In the genomic region with DNA sequence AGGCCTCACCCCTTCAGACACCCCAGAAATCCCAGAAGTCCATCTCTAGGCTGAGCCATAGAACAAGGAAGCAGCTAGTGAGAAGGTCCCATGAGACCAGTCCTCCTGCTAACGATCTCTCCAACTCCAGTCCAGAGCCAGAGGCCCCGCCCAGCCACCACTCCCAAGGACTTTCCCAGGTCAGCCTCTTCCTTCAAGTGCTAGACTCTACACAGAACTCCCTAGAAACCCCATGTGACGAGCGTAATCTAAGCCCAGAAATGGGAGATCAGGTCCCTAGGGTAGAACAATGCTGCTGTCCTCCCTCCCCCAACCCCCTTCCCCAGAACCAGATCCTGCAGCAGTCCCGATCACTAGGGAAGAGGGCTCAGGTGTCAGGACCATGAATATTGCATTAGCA, we compare ENCODE assay signal across 12 cellular contexts. TPM values are rescaled to one million over a fixed set of nuclear protein-coding genes. Genes with fewer than 3 reads are reported as not detected.
DNase-seq lines count a peak whose midpoint lies in the region; ATAC-seq and TF ChIP-seq lines count a peak whose summit lies in the region.
"Had no signal": no experiment of that assay in that cellular context is flagged by ENCODE, and none has a peak within 500 bp of the region (broad histone marks: within the 10 kb centered on the region; RNA-seq: fewer than 3 reads in every experiment).

No MANE protein-coding gene starts in this region.

- peaks cover 30% of the 10 kb centered on the region for H3K4me1 Mint-ChIP-seq in WTC11
- H3K4me1 Mint-ChIP-seq in activated naive CD4-positive, alpha-beta T cell treated with anti-CD3 and anti-CD28 coated beads, Interleukin-2, amount 10 ng/mL, durations not matched to agents 7 days and 5 days = peaks cover 7% of the 10 kb centered on the region

- H3K9me3 Mint-ChIP-seq in WTC11 = no peaks in the 10 kb centered on the region
- H3K9me3 Mint-ChIP-seq in activated naive CD4-positive, alpha-beta T cell treated with anti-CD3 and anti-CD28 coated beads, Interleukin-2, amount 10 ng/mL, durations not matched to agents 7 days and 5 days = no peaks in the 10 kb centered on the region

- peak overlapping the region; percentile 69 to 79 for H3K27ac ChIP-seq in testis
- H3K27ac ChIP-seq: ovary had no signal

- no peaks in the 10 kb centered on the region for H3K27me3 ChIP-seq in testis
- H3K27me3 ChIP-seq: ovary had no signal

- peaks cover 7% of the 10 kb centered on the region for H3K36me3 ChIP-seq in testis (ENCODE audit: low read depth, missing control alignments)
- H3K36me3 ChIP-seq: ovary had no signal

- H3K4me3 Mint-ChIP-seq in WTC11 = peak overlapping the region; percentile 83
- no peak overlapping the region for H3K4me3 Mint-ChIP-seq in activated naive CD4-positive, alpha-beta T cell treated with anti-CD3 and anti-CD28 coated beads, Interleukin-2, amount 10 ng/mL, durations not matched to agents 7 days and 5 days

- peak overlapping the region; percentile 86 for H3K27ac Mint-ChIP-seq in WTC11
- H3K27ac Mint-ChIP-seq in activated naive CD4-positive, alpha-beta T cell treated with anti-CD3 and anti-CD28 coated beads, Interleukin-2, amount 10 ng/mL, durations not matched to agents 7 days and 5 days = no peak overlapping the region

- DNase-seq in NCI-H1417 (lab: John Stamatoyannopoulos, UW) = peak in 2 of 3 experiments; percentile 11 to 89
- no peak for DNase-seq in NCI-H1417 treated with DMSO at 0.1 percent for 48 hours (lab: John Stamatoyannopoulos, UW)
- DNase-seq in WTC11 (ENCODE audit: low spot score) = peak; percentile 27
- DNase-seq in iPS-NIHi11 (ENCODE audit: low spot score) = peak; percentile 49
- DNase-seq in testis = peak; percentile 94
- DNase-seq in activated naive CD4-positive, alpha-beta T cell treated with anti-CD3 and anti-CD28 coated beads, Interleukin-2, amount 10 ng/mL, durations not matched to agents 7 days and 5 days = no peak
- DNase-seq: ACHN, OCI-M1, ovary had no signal

- TF ChIP-seq POLR2A in testis (IDR thresholded peaks at IDR 0.05) = no peak

- 24 to 49% methylated on average over 5 of the region's 5 CpGs for WGBS in testis, 2 donors

- H3K4me1 ChIP-seq in testis = peaks cover 10% of the 10 kb centered on the region

- no peaks in the 10 kb centered on the region for H3K27me3 Mint-ChIP-seq in WTC11 (ENCODE audit: low read depth)
- H3K27me3 Mint-ChIP-seq in activated naive CD4-positive, alpha-beta T cell treated with anti-CD3 and anti-CD28 coated beads, Interleukin-2, amount 10 ng/mL, durations not matched to agents 7 days and 5 days = no peaks in the 10 kb centered on the region

- CTCF ChIA-PET in WTC11 (lab: Charles Lee) = interaction anchor here (1.9 to 3.2 kb wide), 2 partner anchors 18 to 38 kb away, joined by 18 to 35 read pairs; no protein-coding TSS in a partner anchor
- CTCF ChIA-PET in activated naive CD4-positive, alpha-beta T cell treated with anti-CD3 and anti-CD28 coated beads, Interleukin-2, amount 10 ng/mL, durations not matched to agents 7 days and 5 days (lab: Charles Lee) = interaction anchor here (0.9 kb wide), 1 partner anchor 38 kb away, joined by 4 read pairs; no protein-coding TSS in a partner anchor

- POLR2A ChIA-PET in WTC11 (lab: Charles Lee) = interaction anchor here (0.6 to 1.5 kb wide), 2 partner anchors 18 to 102 kb away, joined by 3 to 4 read pairs; no protein-coding TSS in a partner anchor

- H3K9me3 ChIP-seq in testis = no peaks in the 10 kb centered on the region
- H3K9me3 ChIP-seq: ovary had no signal

- peak overlapping the region; percentile 29 to 55 for H3K4me3 ChIP-seq in testis
- H3K4me3 ChIP-seq: GM12878, ovary had no signal

- ATAC-seq in WTC11 (peak; percentile 43), HG03565 (IDR thresholded peaks at IDR 0.05; ENCODE audit: unreplicated experiment) (no peak), HG02642 (IDR thresholded peaks at IDR 0.05; ENCODE audit: poor library complexity, unreplicated experiment) (no peak)
- ATAC-seq: GM12878 had no signal

- intact Hi-C loops in testis (cut with DNase I; ENCODE audit: low total_unique reads) = no loop called here

- TF ChIP-seq CTCF in WTC11 (IDR thresholded peaks at IDR 0.05) = no peak
- TF ChIP-seq CTCF in testis (IDR thresholded peaks at IDR 0.05) = no peak

- H3K36me3 Mint-ChIP-seq in WTC11 = peaks cover 39% of the 10 kb centered on the region
- peaks cover 29% of the 10 kb centered on the region for H3K36me3 Mint-ChIP-seq in activated naive CD4-positive, alpha-beta T cell treated with anti-CD3 and anti-CD28 coated beads, Interleukin-2, amount 10 ng/mL, durations not matched to agents 7 days and 5 days

TF ChIP-seq in WTC11, 78 proteins besides CTCF, POLR2A, EP300 and RAD21:
- TF ChIP-seq, protein P1, sequence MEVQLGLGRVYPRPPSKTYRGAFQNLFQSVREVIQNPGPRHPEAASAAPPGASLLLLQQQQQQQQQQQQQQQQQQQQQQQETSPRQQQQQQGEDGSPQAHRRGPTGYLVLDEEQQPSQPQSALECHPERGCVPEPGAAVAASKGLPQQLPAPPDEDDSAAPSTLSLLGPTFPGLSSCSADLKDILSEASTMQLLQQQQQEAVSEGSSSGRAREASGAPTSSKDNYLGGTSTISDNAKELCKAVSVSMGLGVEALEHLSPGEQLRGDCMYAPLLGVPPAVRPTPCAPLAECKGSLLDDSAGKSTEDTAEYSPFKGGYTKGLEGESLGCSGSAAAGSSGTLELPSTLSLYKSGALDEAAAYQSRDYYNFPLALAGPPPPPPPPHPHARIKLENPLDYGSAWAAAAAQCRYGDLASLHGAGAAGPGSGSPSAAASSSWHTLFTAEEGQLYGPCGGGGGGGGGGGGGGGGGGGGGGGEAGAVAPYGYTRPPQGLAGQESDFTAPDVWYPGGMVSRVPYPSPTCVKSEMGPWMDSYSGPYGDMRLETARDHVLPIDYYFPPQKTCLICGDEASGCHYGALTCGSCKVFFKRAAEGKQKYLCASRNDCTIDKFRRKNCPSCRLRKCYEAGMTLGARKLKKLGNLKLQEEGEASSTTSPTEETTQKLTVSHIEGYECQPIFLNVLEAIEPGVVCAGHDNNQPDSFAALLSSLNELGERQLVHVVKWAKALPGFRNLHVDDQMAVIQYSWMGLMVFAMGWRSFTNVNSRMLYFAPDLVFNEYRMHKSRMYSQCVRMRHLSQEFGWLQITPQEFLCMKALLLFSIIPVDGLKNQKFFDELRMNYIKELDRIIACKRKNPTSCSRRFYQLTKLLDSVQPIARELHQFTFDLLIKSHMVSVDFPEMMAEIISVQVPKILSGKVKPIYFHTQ (CRISPR knock-in tag; IDR thresholded peaks at IDR 0.05) = no peak
- TF ChIP-seq, protein P2, sequence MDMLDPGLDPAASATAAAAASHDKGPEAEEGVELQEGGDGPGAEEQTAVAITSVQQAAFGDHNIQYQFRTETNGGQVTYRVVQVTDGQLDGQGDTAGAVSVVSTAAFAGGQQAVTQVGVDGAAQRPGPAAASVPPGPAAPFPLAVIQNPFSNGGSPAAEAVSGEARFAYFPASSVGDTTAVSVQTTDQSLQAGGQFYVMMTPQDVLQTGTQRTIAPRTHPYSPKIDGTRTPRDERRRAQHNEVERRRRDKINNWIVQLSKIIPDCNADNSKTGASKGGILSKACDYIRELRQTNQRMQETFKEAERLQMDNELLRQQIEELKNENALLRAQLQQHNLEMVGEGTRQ (CRISPR knock-in tag; IDR thresholded peaks at IDR 0.05) = no peak
- no peak for TF ChIP-seq SMAD4 (CRISPR knock-in tag; IDR thresholded peaks at IDR 0.05)
TF ChIP-seq in WTC11: peak in this region for 0.

RNA-seq across cellular contexts. Expression of a gene that starts 6.9 kb away (rescaled TPM):
- total RNA-seq in WTC11 (2021) = 165 to 179 TPM (median 168 TPM) in 3 replicates
- 100 to 1,000 TPM; 321 to 403 TPM for total RNA-seq in testis
- polyA plus RNA-seq in testis (ENCODE audit: insufficient read depth, low read depth, low replicate concordance) = 277 TPM

RNA-seq across cellular contexts. Expression of a gene that starts 30.0 kb away (rescaled TPM):
- total RNA-seq in WTC11 (2021) = 0.62 to 1.8 TPM (median 1.2 TPM) in 3 replicates
- total RNA-seq in testis = 100 to 1,000 TPM; 113 to 188 TPM
- polyA plus RNA-seq in testis (ENCODE audit: insufficient read depth, low read depth, low replicate concordance) = 40.3 TPM

RNA-seq across cellular contexts. Expression of a gene that starts 48.2 kb away (rescaled TPM):
- 2.9 to 3.6 TPM (median 3.3 TPM) in 3 replicates for total RNA-seq in WTC11 (2021)
- 10 to 100 TPM; 10.4 to 15.7 TPM for total RNA-seq in testis
- polyA plus RNA-seq in testis (ENCODE audit: insufficient read depth, low read depth, low replicate concordance) = 23.1 TPM

RNA-seq across cellular contexts. Expression of a gene that starts 48.3 kb away (rescaled TPM):
- 55.2 to 95.7 TPM (median 89.3 TPM) in 3 replicates for total RNA-seq in WTC11 (2021)
- total RNA-seq in testis = 10 to 100 TPM; 27.5 to 31.7 TPM
- 90.6 TPM for polyA plus RNA-seq in testis (ENCODE audit: insufficient read depth, low read depth, low replicate concordance)

Comparison
In these comparisons a context has a peak if more than half of its experiments do, and no peak if none do; other contexts are left out.
1. DNase-seq: peak in NCI-H1417 (2 of 3), WTC11 (single experiment), iPS-NIHi11 (single experiment) and testis (single experiment); none in NCI-H1417 treated with DMSO at 0.1 percent for 48 hours (single experiment) and activated naive CD4-positive, alpha-beta T cell treated with anti-CD3 and anti-CD28 coated beads, Interleukin-2, amount 10 ng/mL, durations not matched to agents 7 days and 5 days (single experiment).
2. RNA of a gene that starts 30.0 kb away (total RNA-seq): 113 to 188 TPM in testis; 0.62 to 1.8 TPM in WTC11; every median in the first group is over 10 times any median in the second.